Comparison of ENCODE assay signal across 7 cellular contexts in genomic region chr1:153598309-153599172, GRCh38. TPM values are rescaled to one million over a fixed set of nuclear protein-coding genes. Genes with fewer than 3 reads are reported as not detected.
A peak's percentile ranks its signal among the peaks of the same experiment; 100 is the strongest.
DNase-seq lines count a peak whose midpoint lies in the region; ATAC-seq and TF ChIP-seq lines count a peak whose summit lies in the region.

No MANE protein-coding gene starts in this region.

- CTCF ChIA-PET in Panc1 (lab: Charles Lee) = no interaction called here

- no peak overlapping the region for H3K4me3 ChIP-seq in GM12865 (ENCODE audit: low read depth, low read length)
- no peak overlapping the region for H3K4me3 ChIP-seq in Panc1 (ENCODE audit: low read depth in 2 of 2, low read length in 2 of 2)
- no peak overlapping the region for H3K4me3 ChIP-seq in fibroblast of lung (replicated peaks in 1 of 4; ENCODE audit: control extremely low read depth in 1 of 4, insufficient read depth in 1 of 4, low read depth in 3 of 4, low read length in 4 of 4)

- TF ChIP-seq CTCF in GM12865 (IDR thresholded peaks at IDR 0.05; ENCODE audit: insufficient read depth, low read depth, low read length, missing control alignments) = no peak
- no peak for TF ChIP-seq CTCF in Panc1 (IDR thresholded peaks at IDR 0.05)
- TF ChIP-seq CTCF in fibroblast of lung (conservative IDR thresholded peaks at IDR 0.05 in 1 of 2, IDR thresholded peaks at IDR 0.05 in 1 of 2; ENCODE audit: low read depth in 1 of 2, low read length in 2 of 2) = no peak

- no TSS peak for BruUV-seq in Panc1 (replicated peaks; lab: Mats Ljungman, UMichigan)

- no peaks in the 10 kb centered on the region for H4K20me1 ChIP-seq in fibroblast of lung (ENCODE audit: control insufficient read depth, extremely low read depth, insufficient read depth, low read length)

- in situ Hi-C loops in Panc1 (cut with HindIII; ENCODE audit: low pct_unique_long_range_greater_than_20kb, low sequenced_read_pairs) = no loop called here

- H3K36me3 ChIP-seq in Panc1 (ENCODE audit: control insufficient read depth, insufficient read depth, low read length) = no peaks in the 10 kb centered on the region
- no peaks in the 10 kb centered on the region for H3K36me3 ChIP-seq in fibroblast of lung (ENCODE audit: control insufficient read depth, insufficient read depth, low read length)

- DNase-seq in GM12865 (ENCODE audit: low read depth) = peak; percentile 95
- no peak for DNase-seq in Panc1 (ENCODE audit: low read depth, low spot score)
- peak; percentile 58 to 69 for DNase-seq in fibroblast of lung (ENCODE audit: low read depth in 2 of 2)
- peak; percentile 31 for DNase-seq in stimulated activated CD8-positive, alpha-beta memory T cell treated with anti-CD3 and anti-CD28 coated beads, Interleukin-4, amount 100 ng/mL, for 48 hours
- DNase-seq in amniotic stem cell (lab: John Stamatoyannopoulos, UW) = no peak

- H3K27me3 ChIP-seq in Panc1 (ENCODE audit: control insufficient read depth, insufficient read depth, low read length) (no peaks in the 10 kb centered on the region), fibroblast of lung (ENCODE audit: control insufficient read depth, insufficient read depth, low read length) (no peaks in the 10 kb centered on the region)

- ATAC-seq in GM19452 (IDR thresholded peaks at IDR 0.05; ENCODE audit: unreplicated experiment) = peak; percentile 96
- peak; percentile 97 for ATAC-seq in HG03378 (IDR thresholded peaks at IDR 0.05; ENCODE audit: unreplicated experiment)
- ATAC-seq in Panc1 = peak; percentile 31; the same call in 1 of the 2 replicates

- no peak overlapping the region for H2AFZ ChIP-seq in fibroblast of lung (ENCODE audit: low read length)

- intact Hi-C loops in Panc1 (cut with micrococcal nuclease; ENCODE audit: unreplicated experiment) = no loop called here

- H3K9ac ChIP-seq in fibroblast of lung (ENCODE audit: insufficient read depth, low read length) = no peak overlapping the region

- POLR2A ChIA-PET in Panc1 (lab: Charles Lee) = no interaction called here

- H3K4me1 ChIP-seq in Panc1 (ENCODE audit: control insufficient read depth, insufficient read depth, low read length) (no peaks in the 10 kb centered on the region), fibroblast of lung (ENCODE audit: control insufficient read depth, extremely low read depth, insufficient read depth, low read length) (peaks cover 17% of the 10 kb centered on the region)

- H3K9me3 ChIP-seq in Panc1 (ENCODE audit: control insufficient read depth, insufficient read depth, low read depth, low read length) (no peaks in the 10 kb centered on the region), fibroblast of lung (ENCODE audit: control insufficient read depth, insufficient read depth, low read depth, low read length) (no peaks in the 10 kb centered on the region)

- no peak overlapping the region for H3K27ac ChIP-seq in Panc1 (ENCODE audit: low read length)
- H3K27ac ChIP-seq in fibroblast of lung (ENCODE audit: insufficient read depth, low read length) = peak overlapping the region; percentile 77

- no peaks in the 10 kb centered on the region for H3K79me2 ChIP-seq in fibroblast of lung (ENCODE audit: control insufficient read depth, insufficient read depth, low read length)

- no peak overlapping the region for H3K4me2 ChIP-seq in fibroblast of lung (ENCODE audit: extremely low read depth, insufficient read depth, low read length)

RNA-seq across cellular contexts. Expression of gene S100A16, which starts 14.4 kb away (rescaled TPM):
- 61.6 TPM for total RNA-seq in Panc1 (2021; ENCODE audit: unreplicated experiment)
- 95.0 TPM for polyA plus RNA-seq in Panc1 (2012; ENCODE audit: insufficient read length)
- 121 and 122 TPM in 2 replicates for total RNA-seq in fibroblast of lung
- polyA plus RNA-seq in fibroblast of lung = 182 and 632 TPM in 2 replicates
- 150 and 488 TPM in 2 replicates for polyA plus RNA-seq in fibroblast of lung (2012)
- polyA minus RNA-seq in fibroblast of lung (ENCODE audit: low replicate concordance) = 153 and 449 TPM in 2 replicates

RNA-seq across cellular contexts. Expression of gene S100A14, which starts 17.6 kb away (rescaled TPM):
- total RNA-seq in Panc1 (2021; ENCODE audit: unreplicated experiment) = 0.57 TPM
- not detected for polyA plus RNA-seq in Panc1 (2012; ENCODE audit: insufficient read length)
- total RNA-seq in fibroblast of lung = 0.26 and 0.33 TPM in 2 replicates
- 0.40 and 0.51 TPM in 2 replicates for polyA plus RNA-seq in fibroblast of lung
- polyA plus RNA-seq in fibroblast of lung (2012) = 0.35 and 0.51 TPM in 2 replicates
- polyA minus RNA-seq in fibroblast of lung (ENCODE audit: low replicate concordance) = not detected in 2 replicates

RNA-seq across cellular contexts. Expression of gene S100A13, which starts 28.8 kb away (rescaled TPM):
- total RNA-seq in Panc1 (2021; ENCODE audit: unreplicated experiment) (111 TPM), fibroblast of lung (105 and 172 TPM in 2 replicates)
- 218 TPM for polyA plus RNA-seq in Panc1 (2012; ENCODE audit: insufficient read length)
- 399 TPM in 2 replicates for polyA plus RNA-seq in fibroblast of lung
- 418 and 440 TPM in 2 replicates for polyA plus RNA-seq in fibroblast of lung (2012)
- 236 and 255 TPM in 2 replicates for polyA minus RNA-seq in fibroblast of lung (ENCODE audit: low replicate concordance)

RNA-seq across cellular contexts. Expression of gene S100A1, which starts 29.7 kb away (rescaled TPM):
- total RNA-seq in Panc1 (2021; ENCODE audit: unreplicated experiment) = 2.9 TPM
- 8.0 TPM for polyA plus RNA-seq in Panc1 (2012; ENCODE audit: insufficient read length)
- 0.17 TPM in 1 of 2 replicates, not detected in the other for total RNA-seq in fibroblast of lung
- 0.98 and 9.7 TPM in 2 replicates for polyA plus RNA-seq in fibroblast of lung
- polyA plus RNA-seq in fibroblast of lung (2012) = 1.3 and 8.2 TPM in 2 replicates
- polyA minus RNA-seq in fibroblast of lung (ENCODE audit: low replicate concordance) = 17.0 TPM in 1 of 2 replicates, not detected in the other

RNA-seq across cellular contexts. Expression of gene S100A2, which starts 32.9 kb away (rescaled TPM):
- total RNA-seq in Panc1 (2021; ENCODE audit: unreplicated experiment) (6.2 TPM), fibroblast of lung (1.5 and 3.6 TPM in 2 replicates)
- 10.7 TPM for polyA plus RNA-seq in Panc1 (2012; ENCODE audit: insufficient read length)
- 4.8 and 10.3 TPM in 2 replicates for polyA plus RNA-seq in fibroblast of lung
- 10.9 and 22.6 TPM in 2 replicates for polyA plus RNA-seq in fibroblast of lung (2012)
- polyA minus RNA-seq in fibroblast of lung (ENCODE audit: low replicate concordance) = 4.8 TPM in 1 of 2 replicates, not detected in the other

Comparison
In these comparisons a context has a peak if more than half of its experiments do, and no peak if none do; other contexts are left out.
1. DNase-seq: peak in GM12865 (single experiment), fibroblast of lung (2 of 2) and stimulated activated CD8-positive, alpha-beta memory T cell treated with anti-CD3 and anti-CD28 coated beads, Interleukin-4, amount 100 ng/mL, for 48 hours (single experiment); none in Panc1 (single experiment) and amniotic stem cell (single experiment).
2. ATAC-seq: peak in every context shown above with its lines; median percentile 97 in HG03378; 96 in GM19452; 31 in Panc1.